In genomic region chr2:110104025-110104771, GRCh38 we compare ENCODE assay signal across 11 cellular contexts. TPM values are rescaled to one million over a fixed set of nuclear protein-coding genes. Genes with fewer than 3 reads are reported as not detected.
DNase-seq lines count a peak whose midpoint lies in the region; ATAC-seq, FAIRE-seq and TF ChIP-seq lines count a peak whose summit lies in the region.
"Had no signal": no experiment of that assay in that cellular context is flagged by ENCODE, and none has a peak within 500 bp of the region (broad histone marks: within the 10 kb centered on the region; RNA-seq: fewer than 3 reads in every experiment).

No MANE protein-coding gene starts in this region.

- peak overlapping the region; percentile 78 for H3K9ac ChIP-seq in HCT116 (ENCODE audit: low read length)
- no peak overlapping the region for H3K9ac ChIP-seq in neuronal stem cell (ENCODE audit: low read depth, low read length, poor library complexity)
- no peak overlapping the region for H3K9ac ChIP-seq in kidney (ENCODE audit: low read length in 2 of 2)

- H3K9me3 ChIP-seq in HCT116 (ENCODE audit: control insufficient read depth in 1 of 2, insufficient read depth in 1 of 2, low read depth in 1 of 2, low read length in 2 of 2) (no peaks in the 10 kb centered on the region), neuronal stem cell (replicated peaks in 1 of 2; ENCODE audit: control insufficient read depth in 2 of 2, insufficient read depth in 1 of 2, low read depth in 1 of 2, low read length in 2 of 2) (no peaks in the 10 kb centered on the region), adrenal gland (replicated peaks in 1 of 3) (no peaks in the 10 kb centered on the region), kidney (ENCODE audit: control insufficient read depth in 1 of 2, low read length in 2 of 2) (no peaks in the 10 kb centered on the region)

- no peak overlapping the region for H3K23ac ChIP-seq in neuronal stem cell (ENCODE audit: low read depth, low read length, poor library complexity)

- no TSS peak for BruUV-seq in HCT116 (replicated peaks; lab: Mats Ljungman, UMichigan)

- DNase-seq in HCT116 (ENCODE audit: low read depth, low spot score) (no peak), NCI-H345 (lab: John Stamatoyannopoulos, UW) (peak; percentile 93), bronchial epithelial cell (ENCODE audit: low read depth) (peak; percentile 87), neuronal stem cell (ENCODE audit: low spot score) (no peak), adrenal gland (no peak), kidney (no peak)
- DNase-seq: activated T-cell treated with anti-CD3 and anti-CD28 coated beads, Interleukin-2, amount 50 U/mL, for 4 hours; cerebellar nuclear complex; stimulated activated CD8-positive, alpha-beta memory T cell treated with anti-CD3 and anti-CD28 coated beads, Interleukin-4, amount 100 ng/mL, for 48 hours had no signal

- no peaks in the 10 kb centered on the region for H4K20me1 ChIP-seq in HCT116 (ENCODE audit: insufficient read depth)

- H3K4ac ChIP-seq in neuronal stem cell (ENCODE audit: low read length), result no peak overlapping the region

- TF ChIP-seq POLR2A in HCT116 (IDR thresholded peaks at IDR 0.05; ENCODE audit: borderline replicate concordance, extremely low read depth, insufficient read depth, insufficient read length) (no peak), adrenal gland (IDR thresholded peaks at IDR 0.05) (no peak)

- no peak for ATAC-seq in HCT116
- no peak for ATAC-seq in HG02763 (IDR thresholded peaks at IDR 0.05; ENCODE audit: unreplicated experiment)
- ATAC-seq: activated T-cell treated with anti-CD3 and anti-CD28 coated beads, Interleukin-2, amount 50 U/mL, for 4 hours had no signal

- H3K9me2 ChIP-seq in HCT116 (ENCODE audit: insufficient read depth), result no peaks in the 10 kb centered on the region

- no peak overlapping the region for H3K14ac ChIP-seq in neuronal stem cell (ENCODE audit: low read length)

- POLR2A ChIA-PET in HCT116 (lab: Charles Lee), result no interaction called here

- peaks cover 95% of the 10 kb centered on the region for H3K79me2 ChIP-seq in HCT116 (ENCODE audit: insufficient read depth, low read length)

- no peaks in the 10 kb centered on the region for H3K27me3 ChIP-seq in HCT116 (ENCODE audit: insufficient read depth, low read length)
- no peaks in the 10 kb centered on the region for H3K27me3 ChIP-seq in bronchial epithelial cell (ENCODE audit: control insufficient read depth, insufficient read depth, low read length)
- H3K27me3 ChIP-seq in neuronal stem cell (ENCODE audit: control insufficient read depth in 3 of 3, insufficient read depth in 3 of 3, low read depth in 1 of 3, low read length in 3 of 3), result peaks cover 0 to 11% (median 0%) of the 10 kb centered on the region in 3 experiments
- H3K27me3 ChIP-seq in adrenal gland, result peaks cover 1% of the 10 kb centered on the region

- no peak overlapping the region for H2BK12ac ChIP-seq in neuronal stem cell (ENCODE audit: low read length)

- H3K36me3 ChIP-seq in HCT116 (ENCODE audit: control insufficient read depth in 1 of 2, insufficient read depth in 2 of 2, low read length in 2 of 2), result peaks cover 0 to 25% of the 10 kb centered on the region in 2 experiments; a peak in 2 of 4 replicates
- no peaks in the 10 kb centered on the region for H3K36me3 ChIP-seq in bronchial epithelial cell (ENCODE audit: control insufficient read depth, insufficient read depth, low read length)
- H3K36me3 ChIP-seq in neuronal stem cell (replicated peaks in 1 of 2; ENCODE audit: control insufficient read depth in 2 of 2, insufficient read depth in 2 of 2, low read length in 2 of 2), result no peaks in the 10 kb centered on the region
- no peaks in the 10 kb centered on the region for H3K36me3 ChIP-seq in adrenal gland (replicated peaks in 1 of 2)
- H3K36me3 ChIP-seq in kidney (ENCODE audit: control insufficient read depth in 1 of 2, insufficient read depth in 2 of 2, low read length in 2 of 2), result no peaks in the 10 kb centered on the region

- H3K27ac ChIP-seq in HCT116 (ENCODE audit: low read depth, low read length) (peak overlapping the region; percentile 100), neuronal stem cell (replicated peaks; ENCODE audit: low read length) (no peak overlapping the region), adrenal gland (no peak overlapping the region), kidney (ENCODE audit: low read depth in 2 of 2, low read length in 2 of 2) (no peak overlapping the region)

- H3K79me1 ChIP-seq in neuronal stem cell (ENCODE audit: low read depth, low read length), result no peaks in the 10 kb centered on the region

- H2BK5ac ChIP-seq in neuronal stem cell (ENCODE audit: low read length), result peak overlapping the region; percentile 13

- RAD21 ChIA-PET in HCT116 (lab: Charles Lee; ENCODE audit: low non-redundant PET in 1 of 2, low total read pairs in 2 of 2, uncharacterized antibody in 2 of 2, unreplicated experiment in 2 of 2), result no interaction called here

- H3K18ac ChIP-seq in neuronal stem cell (ENCODE audit: low read length), result no peak overlapping the region

- no peak overlapping the region for H4K8ac ChIP-seq in neuronal stem cell (ENCODE audit: low read depth, low read length)

- H2BK15ac ChIP-seq in neuronal stem cell (ENCODE audit: low read length), result no peak overlapping the region

- H3K4me3 ChIP-seq in HCT116 (replicated peaks in 1 of 2; ENCODE audit: low read depth in 1 of 2, low read length in 2 of 2) (no peak overlapping the region), bronchial epithelial cell (ENCODE audit: low read depth, low read length) (no peak overlapping the region), neuronal stem cell (ENCODE audit: low read length in 2 of 2) (no peak overlapping the region), adrenal gland (no peak overlapping the region), kidney (ENCODE audit: low read length in 2 of 2) (no peak overlapping the region)

- H3K4me2 ChIP-seq in HCT116 (ENCODE audit: low read length) (peak overlapping the region; percentile 65), neuronal stem cell (ENCODE audit: insufficient read depth, low read length, poor library complexity, severe bottlenecking) (no peak overlapping the region)

- no peak for TF ChIP-seq RAD21 in HCT116 (IDR thresholded peaks at IDR 0.05; ENCODE audit: low read depth)

- no peak overlapping the region for H2BK120ac ChIP-seq in neuronal stem cell (ENCODE audit: low read depth, low read length)

- no peak overlapping the region for H2AK5ac ChIP-seq in neuronal stem cell (ENCODE audit: low read depth, low read length)

- FAIRE-seq in bronchial epithelial cell (lab: Jason Lieb, UNC) (no peak), kidney (lab: Jason Lieb, UNC) (no peak)

- H2AFZ ChIP-seq in HCT116 (ENCODE audit: low read depth, low read length, poor library complexity, severe bottlenecking) (no peak overlapping the region), neuronal stem cell (ENCODE audit: low read length) (no peak overlapping the region)

- intact Hi-C loops in HCT116 (cut with micrococcal nuclease), result no loop called here
- intact Hi-C loops in adrenal gland (cut with DNase I), result no loop called here
- intact Hi-C loops in kidney (cut with DNase I), result no loop called here

- H3K4me1 ChIP-seq in HCT116 (ENCODE audit: control insufficient read depth in 1 of 2, insufficient read depth in 2 of 2, low read length in 2 of 2), result peaks cover 92 to 100% of the 10 kb centered on the region in 2 experiments
- peaks cover 0 to 1% of the 10 kb centered on the region in 2 donors for H3K4me1 ChIP-seq in neuronal stem cell (ENCODE audit: control insufficient read depth in 2 of 2, insufficient read depth in 1 of 2, low read depth in 1 of 2, low read length in 2 of 2)
- peaks cover 6 to 16% of the 10 kb centered on the region in 2 donors for H3K4me1 ChIP-seq in adrenal gland (replicated peaks in 1 of 2)
- H3K4me1 ChIP-seq in kidney (ENCODE audit: control insufficient read depth in 1 of 2, insufficient read depth in 1 of 2, low read depth in 1 of 2, low read length in 2 of 2), result peaks cover 18 to 19% of the 10 kb centered on the region in 2 donors

- no peak for TF ChIP-seq CTCF in HCT116 (IDR thresholded peaks at IDR 0.05 in 2 of 3, conservative IDR thresholded peaks at IDR 0.05 in 1 of 3; ENCODE audit: borderline replicate concordance in 1 of 3, insufficient read depth in 1 of 3, low read depth in 2 of 3, low read length in 2 of 3)
- no peak for TF ChIP-seq CTCF in bronchial epithelial cell (IDR thresholded peaks at IDR 0.05; ENCODE audit: insufficient read depth, low read length, severe bottlenecking)
- no peak for TF ChIP-seq CTCF in adrenal gland (IDR thresholded peaks at IDR 0.05)
- TF ChIP-seq CTCF in kidney (IDR thresholded peaks at IDR 0.05; ENCODE audit: borderline replicate concordance, extremely low read depth, insufficient read depth), result no peak

- WGBS in neuronal stem cell (ENCODE audit: extremely low coverage in 2 of 2, insufficient read length in 2 of 2, insufficient replicate concordance in 1 of 2), 2 donors, result no CpG with 5 or more reads among the region's 10 CpGs
- 92 to 96% (median 93%) methylated on average over 9 to 10 of the region's 10 CpGs for WGBS in adrenal gland, 4 donors

- no peak overlapping the region for H4K91ac ChIP-seq in neuronal stem cell (ENCODE audit: low read depth, low read length, poor library complexity)

- CTCF ChIA-PET in HCT116 (lab: Charles Lee), result no interaction called here

TF ChIP-seq in HCT116, 20 proteins besides CTCF, POLR2A, EP300 and RAD21:
- TF ChIP-seq CEBPB (IDR thresholded peaks at IDR 0.05; ENCODE audit: low read depth) (no peak), EGR1 (IDR thresholded peaks at IDR 0.05; ENCODE audit: low read depth) (no peak), EZH2phosphoT487 (IDR thresholded peaks at IDR 0.05; ENCODE audit: borderline replicate concordance) (no peak), JUND (IDR thresholded peaks at IDR 0.05) (no peak), ZFX (IDR thresholded peaks at IDR 0.05) (no peak), POLR2AphosphoS5 (IDR thresholded peaks at IDR 0.05; ENCODE audit: low read depth, low read length) (0 out of 2 replicates have a peak, but pooled peaks have one; percentile 16)

RNA-seq across cellular contexts. Expression of gene MALL, which starts 11.4 kb away (rescaled TPM):
- total RNA-seq in HCT116 (2021; ENCODE audit: unreplicated experiment) (223 TPM), bronchial epithelial cell (33.7 and 87.8 TPM in 2 replicates), adrenal gland (10 to 100 TPM in 1 of 8 donors, 1 to 10 TPM in 7; 1.4 to 10.1 (median 4.8) TPM), kidney (26.2 TPM)
- polyA plus RNA-seq in HCT116 (2012), result 92.3 and 120 TPM in 2 replicates
- 2.7 TPM for polyA plus RNA-seq in neuronal stem cell (2013, experiment 1 of 2)
- 3.0 TPM for polyA plus RNA-seq in neuronal stem cell (2013, experiment 2 of 2)
- polyA plus RNA-seq in adrenal gland (1 to 10 TPM; 1.4 to 6.6 (median 5.8) TPM), kidney (ENCODE audit: insufficient read depth, low read depth, low replicate concordance) (9.7 TPM)
- total RNA-seq: LHCN-M2 had no signal

Comparison
In these comparisons a context has a peak if more than half of its experiments do, and no peak if none do; other contexts are left out.
1. DNase-seq: peak in NCI-H345 (single experiment) and bronchial epithelial cell (single experiment); none in HCT116 (single experiment), neuronal stem cell (single experiment), adrenal gland (0 of 7) and kidney (single experiment).